Comparison of ENCODE assay signal across 8 cellular contexts in genomic region chr17:80259642-80260535, GRCh38. TPM values are rescaled to one million over a fixed set of nuclear protein-coding genes. Genes with fewer than 3 reads are reported as not detected.
DNase-seq lines count a peak whose midpoint lies in the region; ATAC-seq, FAIRE-seq and TF ChIP-seq lines count a peak whose summit lies in the region.

No MANE protein-coding gene starts in this region.

- DNase-seq in NCI-H1092 (lab: John Stamatoyannopoulos, UW), result peak; percentile 51
- DNase-seq in activated CD4-positive, alpha-beta T cell treated with anti-CD3 and anti-CD28 coated beads for 4 hours, result peak; percentile 78 to 84
- DNase-seq in dedifferentiated amniotic fluid mesenchymal stem cell (ENCODE audit: extremely low spot score), result peak; percentile 38
- peak; percentile 59 for DNase-seq in HepG2 (ENCODE audit: low spot score)
- peak; percentile 81 for DNase-seq in stimulated activated CD4-positive, alpha-beta T cell treated with anti-CD3 and anti-CD28 coated beads, Interleukin-4, amount 100 ng/mL, for 24 hours
- no peak for DNase-seq in NCI-H2107 treated with DMSO at 0.1 percent for 48 hours (lab: John Stamatoyannopoulos, UW; ENCODE audit: unreplicated experiment)

- TF ChIP-seq RAD21 in HepG2 (CRISPR knock-in tag; IDR thresholded peaks at IDR 0.05), result peak; percentile 70

- peaks cover 50% of the 10 kb centered on the region for H3K4me1 ChIP-seq in HepG2 (ENCODE audit: insufficient read depth, low read length)

- intact Hi-C loops in HepG2 (cut with micrococcal nuclease; ENCODE audit: unreplicated experiment), result no loop called here

- POLR2A ChIA-PET in HepG2 (lab: Yijun Ruan, JAX), result interaction anchor here (0.9 to 1.6 kb wide), 4 partner anchors 16 to 195 kb away, joined by 3 to 6 read pairs (median 6); partner anchors contain the start of gene EIF4A3

- TSS peak; percentile 93 for BruUV-seq in HepG2 (replicated peaks; lab: Mats Ljungman, UMichigan)

- no peak for FAIRE-seq in HepG2 (lab: Jason Lieb, UNC)

- TF ChIP-seq CTCF in C4-2B (conservative IDR thresholded peaks at IDR 0.05) (no peak), HepG2 (CRISPR knock-in tag; IDR thresholded peaks at IDR 0.05) (no peak; the same call in 1 of the 2 replicates)

- no peak overlapping the region for H2AFZ ChIP-seq in HepG2 (ENCODE audit: low read length)

- peak overlapping the region; percentile 52 to 76 (median 54) for H3K4me3 ChIP-seq in HepG2 (replicated peaks in 1 of 3; ENCODE audit: insufficient read depth in 1 of 3, low read depth in 2 of 3, low read length in 3 of 3)

- peak in 1 of 2 experiments; percentile 63; a peak in 2 of 4 replicates for TF ChIP-seq POLR2A in HepG2 (IDR thresholded peaks at IDR 0.05; ENCODE audit: insufficient read depth in 1 of 2, low read depth in 2 of 2, low read length in 2 of 2)

- H3K27me3 ChIP-seq in HepG2 (ENCODE audit: control insufficient read depth in 1 of 2, insufficient read depth in 2 of 2, low read length in 2 of 2), result no peaks in the 10 kb centered on the region; a peak in 1 of 5 replicates

- CTCF ChIA-PET in HepG2 (lab: Yijun Ruan, JAX; ENCODE audit: low intra/inter-chr PET ratio, low total read pairs), result no interaction called here

- no peaks in the 10 kb centered on the region for H3K9me3 ChIP-seq in HepG2 (ENCODE audit: low read length)

- H3K9ac ChIP-seq in HepG2 (ENCODE audit: insufficient read depth, low read depth, low read length), result peak overlapping the region; percentile 67

- ATAC-seq in GM19467 (IDR thresholded peaks at IDR 0.05; ENCODE audit: unreplicated experiment) (peak; percentile 34), HepG2 (peak; percentile 64)

- H3K79me2 ChIP-seq in HepG2 (ENCODE audit: insufficient read depth, low read length), result peaks cover 4% of the 10 kb centered on the region

- no peaks in the 10 kb centered on the region for H4K20me1 ChIP-seq in HepG2 (ENCODE audit: insufficient read depth, low read length)

- H3K36me3 ChIP-seq in HepG2 (replicated peaks in 1 of 2; ENCODE audit: control insufficient read depth in 1 of 2, insufficient read depth in 2 of 2, low read length in 2 of 2), result no peaks in the 10 kb centered on the region

- in situ Hi-C loops in HepG2 (cut with HindIII; ENCODE audit: extremely low pct_ligation_motif_present, low pct_unique_long_range_greater_than_20kb), result loop anchor here (5.0 kb wide), 1 partner anchor 113 kb away; the partner anchor contains the start of gene EIF4A3

- WGBS in HepG2 (ENCODE audit: low lambda C conversion rate), result 27% methylated on average over 47 of the region's 79 CpGs

- TF ChIP-seq EP300 in HepG2 (IDR thresholded peaks at IDR 0.05; ENCODE audit: low read depth in 2 of 2, low read length in 2 of 2) (no peak), HepG2 (CRISPR knock-in tag; IDR thresholded peaks at IDR 0.05; ENCODE audit: borderline replicate concordance) (no peak)

- peak overlapping the region; percentile 75 for H3K27ac ChIP-seq in C4-2B
- H3K27ac ChIP-seq in HepG2 (ENCODE audit: extremely low read length, insufficient read depth, low read length), result peak overlapping the region; percentile 60

- H3K4me2 ChIP-seq in HepG2 (ENCODE audit: low read depth, low read length), result peak overlapping the region; percentile 89

TF ChIP-seq in HepG2, 621 proteins besides CTCF, POLR2A, EP300 and RAD21 (continues in another document):
- TF ChIP-seq ARNTL (CRISPR knock-in tag; IDR thresholded peaks at IDR 0.05) (0 out of 2 replicates have a peak, but pooled peaks have one; percentile 23), HDAC6 (IDR thresholded peaks at IDR 0.05; ENCODE audit: low read depth, low read length) (no peak), TCF7 (IDR thresholded peaks at IDR 0.05; ENCODE audit: low read depth) (no peak), ZNF335 (CRISPR knock-in tag; IDR thresholded peaks at IDR 0.05) (no peak)

RNA-seq across cellular contexts. Expression of gene RNF213, which starts 0.8 kb away (rescaled TPM):
- total RNA-seq in HepG2 (2016; rRNA removed; fragmentation: Illumina TruSeq; extraction: Trizol), result 38.7 and 42.8 TPM in 2 replicates
- total RNA-seq in HepG2 (2016; cell fraction: cytosol; rRNA removed; fragmentation: Illumina TruSeq; extraction: Trizol; ENCODE audit: low read depth), result 8.0 and 9.3 TPM in 2 replicates
- total RNA-seq in HepG2 (2016; cell fraction: insoluble cytoplasmic fraction; rRNA removed; fragmentation: Illumina TruSeq; extraction: Trizol), result 36.5 and 38.8 TPM in 2 replicates
- total RNA-seq in HepG2 (2016; cell fraction: membrane; rRNA removed; fragmentation: Illumina TruSeq; extraction: Trizol), result 12.8 and 13.4 TPM in 2 replicates
- total RNA-seq in HepG2 (2016; cell fraction: nucleus; rRNA removed; fragmentation: Illumina TruSeq; extraction: Trizol), result 57.4 and 57.5 TPM in 2 replicates
- polyA plus RNA-seq in HepG2 (2011; rRNA removed), result 38.6 and 44.0 TPM in 2 replicates
- 16.4 and 18.9 TPM in 2 replicates for polyA plus RNA-seq in HepG2 (2011; cell fraction: cytosol; rRNA removed)
- polyA plus RNA-seq in HepG2 (2011; cell fraction: nucleus; rRNA removed), result 134 and 171 TPM in 2 replicates
- polyA plus RNA-seq in HepG2 (2012), result 28.2 and 46.6 TPM in 2 replicates
- 1.4 and 2.0 TPM in 2 replicates for polyA plus RNA-seq in HepG2 (2016; cell fraction: cytosol; fragmentation: Illumina TruSeq; extraction: Trizol; ENCODE audit: low read depth)
- 23.5 and 27.4 TPM in 2 replicates for polyA plus RNA-seq in HepG2 (2016; cell fraction: insoluble cytoplasmic fraction; fragmentation: Illumina TruSeq; extraction: Trizol; ENCODE audit: low read depth)
- polyA plus RNA-seq in HepG2 (2016; cell fraction: membrane; fragmentation: Illumina TruSeq; extraction: Trizol; ENCODE audit: low read depth), result 3.4 and 3.7 TPM in 2 replicates
- 77.8 and 79.2 TPM in 2 replicates for polyA plus RNA-seq in HepG2 (2016; cell fraction: nucleus; fragmentation: Illumina TruSeq; extraction: Trizol; ENCODE audit: insufficient read depth, low read depth)
- polyA minus RNA-seq in HepG2 (2011; rRNA and poly(A)+ RNA removed; ENCODE audit: low replicate concordance), result 133 and 148 TPM in 2 replicates
- polyA minus RNA-seq in HepG2 (2011; cell fraction: cytosol; rRNA and poly(A)+ RNA removed), result 36.1 and 37.6 TPM in 2 replicates
- polyA minus RNA-seq in HepG2 (2011; cell fraction: nucleus; rRNA and poly(A)+ RNA removed), result 108 and 132 TPM in 2 replicates

RNA-seq across cellular contexts. Expression of gene SLC26A11, which starts 39.7 kb away (rescaled TPM):
- 3.1 and 8.7 TPM in 2 replicates for total RNA-seq in HepG2 (2016; rRNA removed; fragmentation: Illumina TruSeq; extraction: Trizol)
- total RNA-seq in HepG2 (2016; cell fraction: cytosol; rRNA removed; fragmentation: Illumina TruSeq; extraction: Trizol; ENCODE audit: low read depth), result 3.2 and 3.4 TPM in 2 replicates
- 3.5 and 11.2 TPM in 2 replicates for total RNA-seq in HepG2 (2016; cell fraction: insoluble cytoplasmic fraction; rRNA removed; fragmentation: Illumina TruSeq; extraction: Trizol)
- 3.1 and 3.2 TPM in 2 replicates for total RNA-seq in HepG2 (2016; cell fraction: membrane; rRNA removed; fragmentation: Illumina TruSeq; extraction: Trizol)
- total RNA-seq in HepG2 (2016; cell fraction: nucleus; rRNA removed; fragmentation: Illumina TruSeq; extraction: Trizol), result 12.9 and 13.6 TPM in 2 replicates
- polyA plus RNA-seq in HepG2 (2011; rRNA removed), result 13.2 and 21.1 TPM in 2 replicates
- polyA plus RNA-seq in HepG2 (2011; cell fraction: cytosol; rRNA removed), result 5.5 and 7.6 TPM in 2 replicates
- 121 and 146 TPM in 2 replicates for polyA plus RNA-seq in HepG2 (2011; cell fraction: nucleus; rRNA removed)
- polyA plus RNA-seq in HepG2 (2012), result 7.0 and 18.5 TPM in 2 replicates
- polyA plus RNA-seq in HepG2 (2016; cell fraction: cytosol; fragmentation: Illumina TruSeq; extraction: Trizol; ENCODE audit: low read depth), result 0.73 and 1.0 TPM in 2 replicates
- 2.8 and 4.4 TPM in 2 replicates for polyA plus RNA-seq in HepG2 (2016; cell fraction: insoluble cytoplasmic fraction; fragmentation: Illumina TruSeq; extraction: Trizol; ENCODE audit: low read depth)
- polyA plus RNA-seq in HepG2 (2016; cell fraction: membrane; fragmentation: Illumina TruSeq; extraction: Trizol; ENCODE audit: low read depth), result 1.4 and 2.3 TPM in 2 replicates
- 29.5 and 32.2 TPM in 2 replicates for polyA plus RNA-seq in HepG2 (2016; cell fraction: nucleus; fragmentation: Illumina TruSeq; extraction: Trizol; ENCODE audit: insufficient read depth, low read depth)
- polyA minus RNA-seq in HepG2 (2011; rRNA and poly(A)+ RNA removed; ENCODE audit: low replicate concordance), result 7.7 and 20.5 TPM in 2 replicates
- 5.6 and 11.8 TPM in 2 replicates for polyA minus RNA-seq in HepG2 (2011; cell fraction: cytosol; rRNA and poly(A)+ RNA removed)
- polyA minus RNA-seq in HepG2 (2011; cell fraction: nucleus; rRNA and poly(A)+ RNA removed), result 22.4 and 23.0 TPM in 2 replicates

RNA-seq across cellular contexts. Expression of gene SGSH, which starts 39.8 kb away (rescaled TPM):
- total RNA-seq in HepG2 (2016; rRNA removed; fragmentation: Illumina TruSeq; extraction: Trizol), result 5.5 and 12.2 TPM in 2 replicates
- 4.0 and 6.2 TPM in 2 replicates for total RNA-seq in HepG2 (2016; cell fraction: cytosol; rRNA removed; fragmentation: Illumina TruSeq; extraction: Trizol; ENCODE audit: low read depth)
- total RNA-seq in HepG2 (2016; cell fraction: insoluble cytoplasmic fraction; rRNA removed; fragmentation: Illumina TruSeq; extraction: Trizol), result 4.5 and 13.3 TPM in 2 replicates
- 6.1 and 6.4 TPM in 2 replicates for total RNA-seq in HepG2 (2016; cell fraction: membrane; rRNA removed; fragmentation: Illumina TruSeq; extraction: Trizol)
- 18.5 and 23.9 TPM in 2 replicates for total RNA-seq in HepG2 (2016; cell fraction: nucleus; rRNA removed; fragmentation: Illumina TruSeq; extraction: Trizol)
- 17.6 and 23.9 TPM in 2 replicates for polyA plus RNA-seq in HepG2 (2011; rRNA removed)
- 13.7 and 17.1 TPM in 2 replicates for polyA plus RNA-seq in HepG2 (2011; cell fraction: cytosol; rRNA removed)
- 145 and 163 TPM in 2 replicates for polyA plus RNA-seq in HepG2 (2011; cell fraction: nucleus; rRNA removed)
- polyA plus RNA-seq in HepG2 (2012), result 21.6 and 30.9 TPM in 2 replicates
- 3.7 and 4.2 TPM in 2 replicates for polyA plus RNA-seq in HepG2 (2016; cell fraction: cytosol; fragmentation: Illumina TruSeq; extraction: Trizol; ENCODE audit: low read depth)
- 7.1 and 11.5 TPM in 2 replicates for polyA plus RNA-seq in HepG2 (2016; cell fraction: insoluble cytoplasmic fraction; fragmentation: Illumina TruSeq; extraction: Trizol; ENCODE audit: low read depth)
- polyA plus RNA-seq in HepG2 (2016; cell fraction: membrane; fragmentation: Illumina TruSeq; extraction: Trizol; ENCODE audit: low read depth), result 7.0 and 7.3 TPM in 2 replicates
- 81.4 and 86.8 TPM in 2 replicates for polyA plus RNA-seq in HepG2 (2016; cell fraction: nucleus; fragmentation: Illumina TruSeq; extraction: Trizol; ENCODE audit: insufficient read depth, low read depth)
- polyA minus RNA-seq in HepG2 (2011; rRNA and poly(A)+ RNA removed; ENCODE audit: low replicate concordance), result 15.4 and 23.1 TPM in 2 replicates
- polyA minus RNA-seq in HepG2 (2011; cell fraction: cytosol; rRNA and poly(A)+ RNA removed), result 15.4 and 18.7 TPM in 2 replicates
- 34.1 and 36.2 TPM in 2 replicates for polyA minus RNA-seq in HepG2 (2011; cell fraction: nucleus; rRNA and poly(A)+ RNA removed)
